2 cellular contexts compared by ENCODE assay signal in the genomic region with DNA sequence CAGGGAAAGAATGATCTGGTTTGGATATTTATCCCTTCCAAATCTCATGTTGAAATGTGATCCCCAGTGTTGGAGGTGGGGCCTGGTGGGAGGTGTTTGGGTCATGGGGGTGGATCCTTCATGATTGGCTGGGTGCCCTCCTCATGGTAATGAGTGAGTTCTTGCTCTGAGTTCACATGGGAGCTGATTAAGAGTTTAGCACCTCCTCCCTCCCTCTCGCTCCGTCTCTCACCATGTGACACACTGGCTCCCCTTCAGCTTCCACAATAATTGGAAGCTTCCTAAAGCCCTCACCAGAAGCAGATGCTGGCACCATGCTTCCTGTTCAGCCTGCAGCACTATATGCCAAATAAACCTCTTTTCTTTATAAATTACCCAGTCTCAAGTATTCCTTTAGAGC.
TF ChIP-seq lines count a peak whose summit lies in the region.

No MANE protein-coding gene starts in this region.

TF ChIP-seq in Ishikawa, 13 proteins besides CTCF, POLR2A, EP300 and RAD21 (continued from another document):
- TF ChIP-seq, protein P1, sequence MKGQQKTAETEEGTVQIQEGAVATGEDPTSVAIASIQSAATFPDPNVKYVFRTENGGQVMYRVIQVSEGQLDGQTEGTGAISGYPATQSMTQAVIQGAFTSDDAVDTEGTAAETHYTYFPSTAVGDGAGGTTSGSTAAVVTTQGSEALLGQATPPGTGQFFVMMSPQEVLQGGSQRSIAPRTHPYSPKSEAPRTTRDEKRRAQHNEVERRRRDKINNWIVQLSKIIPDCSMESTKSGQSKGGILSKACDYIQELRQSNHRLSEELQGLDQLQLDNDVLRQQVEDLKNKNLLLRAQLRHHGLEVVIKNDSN (IDR thresholded peaks at IDR 0.05), result peak; percentile 70

TF ChIP-seq in K562, 482 proteins besides CTCF, POLR2A, EP300 and RAD21 (continued from another document):
- TF ChIP-seq, protein P2, sequence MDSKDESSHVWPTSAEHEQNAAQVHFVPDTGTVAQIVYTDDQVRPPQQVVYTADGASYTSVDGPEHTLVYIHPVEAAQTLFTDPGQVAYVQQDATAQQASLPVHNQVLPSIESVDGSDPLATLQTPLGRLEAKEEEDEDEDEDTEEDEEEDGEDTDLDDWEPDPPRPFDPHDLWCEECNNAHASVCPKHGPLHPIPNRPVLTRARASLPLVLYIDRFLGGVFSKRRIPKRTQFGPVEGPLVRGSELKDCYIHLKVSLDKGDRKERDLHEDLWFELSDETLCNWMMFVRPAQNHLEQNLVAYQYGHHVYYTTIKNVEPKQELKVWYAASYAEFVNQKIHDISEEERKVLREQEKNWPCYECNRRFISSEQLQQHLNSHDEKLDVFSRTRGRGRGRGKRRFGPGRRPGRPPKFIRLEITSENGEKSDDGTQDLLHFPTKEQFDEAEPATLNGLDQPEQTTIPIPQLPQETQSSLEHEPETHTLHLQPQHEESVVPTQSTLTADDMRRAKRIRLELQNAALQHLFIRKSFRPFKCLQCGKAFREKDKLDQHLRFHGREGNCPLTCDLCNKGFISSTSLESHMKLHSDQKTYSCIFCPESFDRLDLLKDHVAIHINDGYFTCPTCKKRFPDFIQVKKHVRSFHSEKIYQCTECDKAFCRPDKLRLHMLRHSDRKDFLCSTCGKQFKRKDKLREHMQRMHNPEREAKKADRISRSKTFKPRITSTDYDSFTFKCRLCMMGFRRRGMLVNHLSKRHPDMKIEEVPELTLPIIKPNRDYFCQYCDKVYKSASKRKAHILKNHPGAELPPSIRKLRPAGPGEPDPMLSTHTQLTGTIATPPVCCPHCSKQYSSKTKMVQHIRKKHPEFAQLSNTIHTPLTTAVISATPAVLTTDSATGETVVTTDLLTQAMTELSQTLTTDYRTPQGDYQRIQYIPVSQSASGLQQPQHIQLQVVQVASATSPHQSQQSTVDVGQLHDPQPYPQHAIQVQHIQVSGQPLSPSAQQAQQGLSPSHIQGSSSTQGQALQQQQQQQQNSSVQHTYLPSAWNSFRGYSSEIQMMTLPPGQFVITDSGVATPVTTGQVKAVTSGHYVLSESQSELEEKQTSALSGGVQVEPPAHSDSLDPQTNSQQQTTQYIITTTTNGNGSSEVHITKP (IDR thresholded peaks at IDR 0.05; ENCODE audit: partially characterized antibody), result peak; percentile 42
- TF ChIP-seq RAD51 (IDR thresholded peaks at IDR 0.05; ENCODE audit: borderline replicate concordance, low read depth), result peak; percentile 27; the same call in 1 of the 2 replicates
